9 cellular contexts compared by ENCODE assay signal in the genomic region with DNA sequence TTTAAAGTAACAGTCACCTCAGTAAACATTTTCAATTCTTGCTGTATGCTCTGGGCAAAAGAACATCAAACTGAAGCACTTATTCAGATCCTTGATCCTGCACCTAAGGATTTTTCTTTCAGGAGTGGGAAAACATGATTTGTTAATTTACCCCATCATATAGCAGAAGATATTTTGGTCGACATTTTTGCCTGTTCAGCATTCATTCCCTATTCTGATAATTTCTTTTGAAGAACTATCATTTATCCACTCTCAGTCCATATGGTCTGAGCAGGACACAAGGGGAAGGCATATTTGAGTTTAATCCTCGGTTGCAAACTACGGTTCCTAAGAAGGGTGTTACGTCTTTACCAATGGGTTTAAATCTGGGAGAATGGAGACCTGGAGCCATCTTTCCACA. TPM values are rescaled to one million over a fixed set of nuclear protein-coding genes. Genes with fewer than 3 reads are reported as not detected.
A peak's percentile ranks its signal among the peaks of the same experiment; 100 is the strongest.
DNase-seq lines count a peak whose midpoint lies in the region; ATAC-seq and TF ChIP-seq lines count a peak whose summit lies in the region.
"Had no signal": no experiment of that assay in that cellular context is flagged by ENCODE, and none has a peak within 500 bp of the region (broad histone marks: within the 10 kb centered on the region; RNA-seq: fewer than 3 reads in every experiment).

No MANE protein-coding gene starts in this region.

- H4K20me1 ChIP-seq in GM23338 (replicated peaks; ENCODE audit: insufficient read depth), result peaks cover 6% of the 10 kb centered on the region; the same call in 1 of the 2 replicates

- peaks cover 19% of the 10 kb centered on the region for H3F3A ChIP-seq in GM23338 (replicated peaks; ENCODE audit: low read depth)

- no peaks in the 10 kb centered on the region for H3K36me3 ChIP-seq in GM23338 (ENCODE audit: insufficient read depth)
- no peaks in the 10 kb centered on the region for H3K36me3 ChIP-seq in esophagus squamous epithelium
- H3K36me3 ChIP-seq in gastrocnemius medialis, result no peaks in the 10 kb centered on the region
- H3K36me3 ChIP-seq: neutrophil had no signal

- WGBS in esophagus squamous epithelium, 2 donors, result 58 to 64% methylated on average over 4 of the region's 4 CpGs

- DNase-seq in GM23338 (ENCODE audit: low spot score), result no peak
- peak; percentile 2 for DNase-seq in SK-N-DZ (ENCODE audit: low spot score)
- no peak for DNase-seq in esophagus squamous epithelium (lab: John Stamatoyannopoulos, UW)
- no peak for DNase-seq in gastrocnemius medialis
- no peak for DNase-seq in NCI-H1436 (lab: John Stamatoyannopoulos, UW)
- DNase-seq in activated naive CD4-positive, alpha-beta T cell treated with Interleukin-2 at 50 U/mL for 16 hours, result no peak

- H3K9me3 ChIP-seq in esophagus squamous epithelium (no peaks in the 10 kb centered on the region), gastrocnemius medialis (no peaks in the 10 kb centered on the region)
- H3K9me3 ChIP-seq: neutrophil had no signal

- peak overlapping the region; percentile 88 for H3K4me2 ChIP-seq in GM23338

- no peaks in the 10 kb centered on the region for H3K9me2 ChIP-seq in GM23338 (ENCODE audit: insufficient read depth)

- H3K27ac Mint-ChIP-seq in GM23338, result peak overlapping the region; percentile 92

- H3K27ac ChIP-seq in GM23338 (ENCODE audit: low read depth), result peak overlapping the region; percentile 98
- peak overlapping the region in 3 of 4 donors; percentile 99 to 100 (median 99) for H3K27ac ChIP-seq in esophagus squamous epithelium
- peak overlapping the region in 3 of 4 donors; percentile 98 to 99 (median 98) for H3K27ac ChIP-seq in gastrocnemius medialis
- H3K27ac ChIP-seq: neutrophil had no signal

- H3K4me3 ChIP-seq in GM23338 (peak overlapping the region; percentile 84), esophagus squamous epithelium (peak overlapping the region in 2 of 4 donors; percentile 94 to 99), gastrocnemius medialis (peak overlapping the region in 3 of 4 donors; percentile 81 to 97 (median 94))

- in situ Hi-C loops in gastrocnemius medialis (cut with MboI; ENCODE audit: low sequenced_read_pairs in 4 of 4), result loop anchor here in 2 of 4 donors (10.0 kb wide), 3 partner anchors 153 to 317 kb away; partner anchors contain the start of genes SRD5A3 (in 1 of the 2) and TMEM165 (in 1 of the 2)

- no peaks in the 10 kb centered on the region; the same call in 2 of the 3 replicates for H3K9me3 Mint-ChIP-seq in GM23338

- no peaks in the 10 kb centered on the region for H3K27me3 ChIP-seq in GM23338 (ENCODE audit: insufficient read depth)
- H3K27me3 ChIP-seq in esophagus squamous epithelium, result no peaks in the 10 kb centered on the region
- no peaks in the 10 kb centered on the region for H3K27me3 ChIP-seq in gastrocnemius medialis

- peak overlapping the region; percentile 92; the same call in 1 of the 2 replicates for H2AFZ ChIP-seq in GM23338

- peaks cover 31% of the 10 kb centered on the region for H3K4me1 ChIP-seq in GM23338 (ENCODE audit: insufficient read depth)
- peaks cover 6 to 54% (median 10%) of the 10 kb centered on the region in 3 donors for H3K4me1 ChIP-seq in esophagus squamous epithelium
- H3K4me1 ChIP-seq in gastrocnemius medialis, result peaks cover 19 to 25% of the 10 kb centered on the region in 2 donors

- H3K4me3 Mint-ChIP-seq in GM23338, result peak overlapping the region; percentile 85

- peaks cover 42% of the 10 kb centered on the region for H3K4me1 Mint-ChIP-seq in GM23338

- peaks cover 26% of the 10 kb centered on the region for H3K79me2 ChIP-seq in GM23338 (replicated peaks; ENCODE audit: insufficient read depth)

- ATAC-seq in GM23338 (no peak), gastrocnemius medialis (no peak), GM21723 (IDR thresholded peaks at IDR 0.05; ENCODE audit: unreplicated experiment) (no peak), GM18519 (IDR thresholded peaks at IDR 0.05; ENCODE audit: low FRiP score, unreplicated experiment) (no peak)

- TF ChIP-seq POLR2A in esophagus squamous epithelium (IDR thresholded peaks at IDR 0.05) (no peak), gastrocnemius medialis (IDR thresholded peaks at IDR 0.05) (no peak)

- 0 out of 3 replicates have a peak, but pooled peaks cover 3% of the 10 kb centered on the region for H3K36me3 Mint-ChIP-seq in GM23338 (ENCODE audit: low read depth)

- intact Hi-C loops in esophagus squamous epithelium (cut with DNase I) (loop anchor here (5.0 kb wide), 1 partner anchor 201 kb away; the partner anchor contains the start of gene SRD5A3), gastrocnemius medialis (cut with DNase I; ENCODE audit: low total_unique reads) (loop anchor here (2.0 kb wide), 2 partner anchors 305 to 319 kb away; partner anchors contain the start of gene EXOC1)

- H3K27me3 Mint-ChIP-seq in GM23338 (ENCODE audit: insufficient read depth, low read depth, poor library complexity), result peaks cover 5% of the 10 kb centered on the region

- no peak for TF ChIP-seq CTCF in GM23338 (conservative IDR thresholded peaks at IDR 0.05; ENCODE audit: low read depth in 2 of 2)
- no peak for TF ChIP-seq CTCF in esophagus squamous epithelium (IDR thresholded peaks at IDR 0.05)
- no peak for TF ChIP-seq CTCF in gastrocnemius medialis (IDR thresholded peaks at IDR 0.05 in 4 of 5, conservative IDR thresholded peaks at IDR 0.05 in 1 of 5)

TF ChIP-seq in GM23338, 12 proteins besides CTCF, POLR2A, EP300 and RAD21:
- no peak for TF ChIP-seq STAT1 (IDR thresholded peaks at IDR 0.05; ENCODE audit: unreplicated experiment)
- TF ChIP-seq EZH2 (IDR thresholded peaks at IDR 0.05; ENCODE audit: low read depth, unreplicated experiment), result no peak
- TF ChIP-seq POLR2AphosphoS5 (IDR thresholded peaks at IDR 0.05; ENCODE audit: low read depth), result no peak
- TF ChIP-seq ZNF331 (CRISPR knock-in tag; IDR thresholded peaks at IDR 0.05; ENCODE audit: low read depth), result no peak
- no peak for TF ChIP-seq NANOG (IDR thresholded peaks at IDR 0.05; ENCODE audit: borderline replicate concordance)

RNA-seq across cellular contexts. Expression of gene CLOCK, which starts 1.2 kb away (rescaled TPM):
- total RNA-seq in GM23338 (2014; rRNA removed; shearing (Covaris generic)), result 22.0 and 28.8 TPM in 2 replicates
- 16.0 and 17.1 TPM in 2 replicates for polyA plus RNA-seq in GM23338 (2016; fragmentation: Nextera tagmentation; extraction: Ambion mirVana)
- 4.7 and 6.2 TPM in 2 replicates for polyA plus RNA-seq in SK-N-DZ (2014; cell fraction: cytosol; rRNA removed)
- 6.1 and 7.9 TPM in 2 replicates for polyA plus RNA-seq in SK-N-DZ (2014; cell fraction: nucleus; rRNA removed)
- total RNA-seq in esophagus squamous epithelium, result 10 to 100 TPM; 15.2 to 39.3 (median 32.6) TPM
- 10 to 100 TPM; 21.9 to 60.7 (median 34.2) TPM for total RNA-seq in gastrocnemius medialis

RNA-seq across cellular contexts. Expression of gene PDCL2, which starts 44.1 kb away (rescaled TPM):
- total RNA-seq in GM23338 (2014; rRNA removed; shearing (Covaris generic)), result 0.35 TPM in 1 of 2 replicates, not detected in the other
- polyA plus RNA-seq in GM23338 (2016; fragmentation: Nextera tagmentation; extraction: Ambion mirVana), result 1.9 and 2.1 TPM in 2 replicates
- not detected in 2 replicates for polyA plus RNA-seq in SK-N-DZ (2014; cell fraction: cytosol; rRNA removed)
- not detected in 2 replicates for polyA plus RNA-seq in SK-N-DZ (2014; cell fraction: nucleus; rRNA removed)
- total RNA-seq in esophagus squamous epithelium (1 to 10 TPM in 1 of 4 donors, not detected in 3; 1.5 TPM), gastrocnemius medialis (not detected)
